1 cellular context compared by ENCODE assay signal in genomic region chr19:16260160-16260793, GRCh38.
A peak's percentile ranks its signal among the peaks of the same experiment; 100 is the strongest.
TF ChIP-seq lines count a peak whose summit lies in the region.

No MANE protein-coding gene starts in this region.

TF ChIP-seq in K562, 482 proteins besides CTCF, POLR2A, EP300 and RAD21 (continued from another document):
- TF ChIP-seq TRIM25 (IDR thresholded peaks at IDR 0.05; ENCODE audit: borderline replicate concordance), result no peak
- peak; percentile 41 for TF ChIP-seq HDAC2 (IDR thresholded peaks at IDR 0.05)
- peak; percentile 65; the same call in 1 of the 2 replicates for TF ChIP-seq PTBP1 (IDR thresholded peaks at IDR 0.05; ENCODE audit: low read depth, low read length)
- TF ChIP-seq CCAR2 (IDR thresholded peaks at IDR 0.05; ENCODE audit: low read depth, low read length), result no peak
- no peak for TF ChIP-seq OTX1 (CRISPR knock-in tag; IDR thresholded peaks at IDR 0.05)
- TF ChIP-seq KDM1A (IDR thresholded peaks at IDR 0.05), result peak; percentile 83 to 84
- TF ChIP-seq MIER1 (IDR thresholded peaks at IDR 0.05; ENCODE audit: low read depth), result no peak
- peak; percentile 78 for TF ChIP-seq CHD4 (IDR thresholded peaks at IDR 0.05; ENCODE audit: insufficient read depth, insufficient replicate concordance, low read depth, low read length, poor library complexity, severe bottlenecking)
- TF ChIP-seq CBX1 (IDR thresholded peaks at IDR 0.05; ENCODE audit: low read depth), result peak; percentile 26; the same call in 1 of the 2 replicates
- no peak for TF ChIP-seq SNRNP70 (optimal IDR thresholded peaks at IDR 0.05; ENCODE audit: low read depth, low read length)
- TF ChIP-seq ADNP (tag; IDR thresholded peaks at IDR 0.05), result peak; percentile 73; the same call in 1 of the 2 replicates
- TF ChIP-seq CBX2 (IDR thresholded peaks at IDR 0.05; ENCODE audit: insufficient read depth, low read length, poor library complexity, severe bottlenecking), result no peak
- peak in 1 of 2 experiments; percentile 67; a peak in 1 of 4 replicates for TF ChIP-seq RCOR1 (IDR thresholded peaks at IDR 0.05; ENCODE audit: borderline replicate concordance in 1 of 2, low read depth in 2 of 2, low read length in 2 of 2)
- peak; percentile 80 for TF ChIP-seq RBM25 (IDR thresholded peaks at IDR 0.05; ENCODE audit: low read depth, low read length, severe bottlenecking)
- TF ChIP-seq ZMIZ1 (IDR thresholded peaks at IDR 0.05; ENCODE audit: low read depth in 2 of 2, low read length in 2 of 2), result no peak
- TF ChIP-seq BCOR (IDR thresholded peaks at IDR 0.05), result peak; percentile 94
- TF ChIP-seq MGA (IDR thresholded peaks at IDR 0.05), result no peak
- TF ChIP-seq ARID2 (IDR thresholded peaks at IDR 0.05), result no peak
